40 cellular contexts compared by ENCODE assay signal in the genomic region with DNA sequence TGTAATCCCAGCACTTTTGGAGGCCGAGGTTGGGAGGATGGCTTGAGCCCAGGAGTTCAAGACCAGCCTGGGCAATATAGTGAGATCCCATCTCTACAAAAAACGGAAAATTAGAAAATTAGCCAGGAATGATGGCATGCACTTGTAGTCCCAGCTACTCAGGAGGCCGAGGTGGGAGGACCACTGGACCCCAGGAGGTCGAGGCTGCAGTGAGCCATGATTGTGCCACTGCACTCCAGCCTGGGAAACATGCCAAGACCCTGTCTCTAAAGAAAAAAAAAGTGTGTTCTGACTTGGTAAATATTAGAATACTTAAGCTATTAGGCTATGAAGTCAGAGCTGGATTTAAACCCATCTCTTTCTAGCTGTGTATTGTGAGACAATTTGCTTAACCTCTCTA.
"Had no signal": no experiment of that assay in that cellular context is flagged by ENCODE, and none has a peak within 500 bp of the region (broad histone marks: within the 10 kb centered on the region; RNA-seq: fewer than 3 reads in every experiment).

No MANE protein-coding gene starts in this region.

- H3K4me1 ChIP-seq: adrenal gland, ascending aorta, body of pancreas, breast epithelium had no signal

- H3K9me3 ChIP-seq: adrenal gland, ascending aorta, body of pancreas, breast epithelium had no signal

- DNase-seq: activated effector memory CD4-positive, alpha-beta T cell treated with anti-CD3 and anti-CD28 coated beads, Interleukin-2, amount 50 U/mL, for 16 hours; activated effector memory CD4-positive, alpha-beta T cell treated with Interleukin-2 at 50 U/mL for 16 hours; activated gamma-delta T cell; activated gamma-delta T cell treated with Interleukin-2 at 50 U/mL for 16 hours; activated naive CD4-positive, alpha-beta T cell; activated naive CD4-positive, alpha-beta T cell treated with anti-CD3 and anti-CD28 coated beads for 36 hours; activated naive CD4-positive, alpha-beta T cell treated with anti-CD3 and anti-CD28 coated beads, Interleukin-2, amount 10 ng/mL, durations not matched to agents 7 days and 5 days; activated naive CD4-positive, alpha-beta T cell treated with anti-CD3 and anti-CD28 coated beads, Interleukin-2, amount 50 U/mL, for 16 hours; activated naive CD4-positive, alpha-beta T cell treated with Interleukin-2 at 50 U/mL for 16 hours; activated naive CD8-positive, alpha-beta T cell treated with anti-CD3 and anti-CD28 coated beads for 36 hours; activated naive CD8-positive, alpha-beta T cell treated with anti-CD3 and anti-CD28 coated beads, Interleukin-2, amount 10 ng/mL, durations not matched to agents 7 days and 5 days; activated naive CD8-positive, alpha-beta T cell treated with anti-CD3 and anti-CD28 coated beads, Interleukin-2, amount 50 U/mL, for 24 hours; activated T-cell treated with anti-CD3 and anti-CD28 coated beads, Interleukin-2, amount 50 U/mL, for 1 hour; activated T-cell treated with anti-CD3 and anti-CD28 coated beads, Interleukin-2, amount 50 U/mL, for 24 hours; activated T-cell treated with anti-CD3 and anti-CD28 coated beads, Interleukin-2, amount 50 U/mL, for 4 hours; activated T-cell treated with anti-CD3 and anti-CD28 coated beads, Interleukin-2, amount 50 U/mL, for 48 hours; activated T-cell treated with anti-CD3 and anti-CD28 coated beads, Interleukin-2, amount 50 U/mL, for 72 hours; amniotic stem cell; amygdala; anterior cingulate cortex; aorta; body of pancreas; brain microvascular endothelial cell; caudate nucleus; central memory CD4-positive, alpha-beta T cell; cerebellar nuclear complex had no signal

- ATAC-seq: activated naive CD4-positive, alpha-beta T cell treated with anti-CD3 and anti-CD28 coated beads, Interleukin-2, amount 50 U/mL, for 72 hours; activated naive CD8-positive, alpha-beta T cell treated with anti-CD3 and anti-CD28 coated beads, Interleukin-2, amount 50 U/mL, for 24 hours; activated T-cell treated with anti-CD3 and anti-CD28 coated beads, Interleukin-2, amount 50 U/mL, for 4 hours; activated T-cell treated with anti-CD3 and anti-CD28 coated beads, Interleukin-2, amount 50 U/mL, for 72 hours; activated T-helper 17 cell treated with anti-CD3 and anti-CD28 coated beads, Interleukin-2, amount 50 U/mL, for 72 hours; body of pancreas had no signal

- H3K36me3 ChIP-seq: adrenal gland, ascending aorta, brain microvascular endothelial cell, breast epithelium, cardiac muscle cell had no signal

- H3K27ac Mint-ChIP-seq: activated naive CD4-positive, alpha-beta T cell treated with anti-CD3 and anti-CD28 coated beads for 36 hours; activated naive CD4-positive, alpha-beta T cell treated with anti-CD3 and anti-CD28 coated beads, Interleukin-2, amount 10 ng/mL, durations not matched to agents 7 days and 5 days; activated naive CD4-positive, alpha-beta T cell treated with anti-CD3 and anti-CD28 coated beads, Interleukin-2, amount 50 U/mL, for 24 hours; activated naive CD4-positive, alpha-beta T cell treated with anti-CD3 and anti-CD28 coated beads, Interleukin-2, amount 50 U/mL, for 72 hours; activated naive CD8-positive, alpha-beta T cell; activated naive CD8-positive, alpha-beta T cell treated with anti-CD3 and anti-CD28 coated beads for 36 hours; activated naive CD8-positive, alpha-beta T cell treated with anti-CD3 and anti-CD28 coated beads, Interleukin-2, amount 10 ng/mL, durations not matched to agents 7 days and 5 days; activated naive CD8-positive, alpha-beta T cell treated with anti-CD3 and anti-CD28 coated beads, Interleukin-2, amount 50 U/mL, for 24 hours; activated T-cell treated with anti-CD3 and anti-CD28 coated beads, Interleukin-2, amount 50 U/mL, for 24 hours; activated T-cell treated with anti-CD3 and anti-CD28 coated beads, Interleukin-2, amount 50 U/mL, for 72 hours; activated T-helper 1 cell treated with anti-CD3 and anti-CD28 coated beads, Interleukin-12 subunit alpha, Interleukin-12 subunit beta, Interleukin-2, Interleukin-4 antibody, amounts not matched to agents 30 ng/mL and 10 ng/mL and 1 ng/mL, durations not matched to agents 14 hours and 24 hours and 36 hours; activated T-helper 17 cell treated with anti-CD3 and anti-CD28 coated beads, Interleukin-2, amount 50 U/mL, for 72 hours; activated T-helper 2 cell treated with anti-CD3 and anti-CD28 coated beads, Interferon-gamma antibody, Interleukin-2, Interleukin-4, amounts not matched to agents 10 μg/mL and 5 μg/mL and 100 μg/mL, durations not matched to agents 14 hours and 24 hours and 36 hours; brain had no signal

- H3K27me3 Mint-ChIP-seq: activated naive CD4-positive, alpha-beta T cell treated with anti-CD3 and anti-CD28 coated beads, Interleukin-2, amount 10 ng/mL, durations not matched to agents 7 days and 5 days; activated naive CD4-positive, alpha-beta T cell treated with anti-CD3 and anti-CD28 coated beads, Interleukin-2, amount 50 U/mL, for 24 hours; activated naive CD8-positive, alpha-beta T cell; activated naive CD8-positive, alpha-beta T cell treated with anti-CD3 and anti-CD28 coated beads for 36 hours; activated naive CD8-positive, alpha-beta T cell treated with anti-CD3 and anti-CD28 coated beads, Interleukin-2, amount 10 ng/mL, durations not matched to agents 7 days and 5 days; activated naive CD8-positive, alpha-beta T cell treated with anti-CD3 and anti-CD28 coated beads, Interleukin-2, amount 50 U/mL, for 24 hours; activated T-cell treated with anti-CD3 and anti-CD28 coated beads, Interleukin-2, amount 50 U/mL, for 24 hours; activated T-helper 17 cell treated with anti-CD3 and anti-CD28 coated beads, Interleukin-2, amount 50 U/mL, for 72 hours; brain; central memory CD8-positive, alpha-beta T cell had no signal

- H3K4me3 Mint-ChIP-seq: activated naive CD4-positive, alpha-beta T cell treated with anti-CD3 and anti-CD28 coated beads for 36 hours; activated naive CD4-positive, alpha-beta T cell treated with anti-CD3 and anti-CD28 coated beads, Interleukin-2, amount 10 ng/mL, durations not matched to agents 7 days and 5 days; activated naive CD4-positive, alpha-beta T cell treated with anti-CD3 and anti-CD28 coated beads, Interleukin-2, amount 50 U/mL, for 24 hours; activated naive CD8-positive, alpha-beta T cell; activated naive CD8-positive, alpha-beta T cell treated with anti-CD3 and anti-CD28 coated beads for 36 hours; activated naive CD8-positive, alpha-beta T cell treated with anti-CD3 and anti-CD28 coated beads, Interleukin-2, amount 10 ng/mL, durations not matched to agents 7 days and 5 days; activated naive CD8-positive, alpha-beta T cell treated with anti-CD3 and anti-CD28 coated beads, Interleukin-2, amount 50 U/mL, for 24 hours; activated T-cell treated with anti-CD3 and anti-CD28 coated beads, Interleukin-2, amount 50 U/mL, for 24 hours; activated T-cell treated with anti-CD3 and anti-CD28 coated beads, Interleukin-2, amount 50 U/mL, for 4 hours; activated T-cell treated with anti-CD3 and anti-CD28 coated beads, Interleukin-2, amount 50 U/mL, for 72 hours; activated T-helper 1 cell treated with anti-CD3 and anti-CD28 coated beads, Interleukin-12 subunit alpha, Interleukin-12 subunit beta, Interleukin-2, Interleukin-4 antibody, amounts not matched to agents 30 ng/mL and 10 ng/mL and 1 ng/mL, durations not matched to agents 14 hours and 24 hours and 36 hours; activated T-helper 17 cell treated with anti-CD3 and anti-CD28 coated beads, Interleukin-2, amount 50 U/mL, for 72 hours; brain; central memory CD8-positive, alpha-beta T cell had no signal

- H3K27me3 ChIP-seq: adrenal gland, ascending aorta, body of pancreas, brain microvascular endothelial cell, breast epithelium, cardiac muscle cell had no signal

- H3K4me1 Mint-ChIP-seq: activated naive CD4-positive, alpha-beta T cell treated with anti-CD3 and anti-CD28 coated beads, Interleukin-2, amount 10 ng/mL, durations not matched to agents 7 days and 5 days; activated naive CD4-positive, alpha-beta T cell treated with anti-CD3 and anti-CD28 coated beads, Interleukin-2, amount 50 U/mL, for 24 hours; activated T-helper 17 cell treated with anti-CD3 and anti-CD28 coated beads, Interleukin-2, amount 50 U/mL, for 72 hours; central memory CD8-positive, alpha-beta T cell had no signal

- H3K27ac ChIP-seq: adrenal gland, ascending aorta, body of pancreas, brain microvascular endothelial cell, breast epithelium, cardiac muscle cell had no signal

- H3K4me3 ChIP-seq: adrenal gland, ascending aorta, body of pancreas, breast epithelium, cardiac muscle cell had no signal

- H3K9me3 Mint-ChIP-seq: activated naive CD4-positive, alpha-beta T cell treated with anti-CD3 and anti-CD28 coated beads for 36 hours; activated naive CD4-positive, alpha-beta T cell treated with anti-CD3 and anti-CD28 coated beads, Interleukin-2, amount 10 ng/mL, durations not matched to agents 7 days and 5 days; activated naive CD4-positive, alpha-beta T cell treated with anti-CD3 and anti-CD28 coated beads, Interleukin-2, amount 50 U/mL, for 24 hours; activated naive CD4-positive, alpha-beta T cell treated with anti-CD3 and anti-CD28 coated beads, Interleukin-2, amount 50 U/mL, for 72 hours; activated naive CD8-positive, alpha-beta T cell treated with anti-CD3 and anti-CD28 coated beads for 36 hours; activated naive CD8-positive, alpha-beta T cell treated with anti-CD3 and anti-CD28 coated beads, Interleukin-2, amount 10 ng/mL, durations not matched to agents 7 days and 5 days; activated naive CD8-positive, alpha-beta T cell treated with anti-CD3 and anti-CD28 coated beads, Interleukin-2, amount 50 U/mL, for 24 hours; activated T-cell treated with anti-CD3 and anti-CD28 coated beads, Interleukin-2, amount 50 U/mL, for 24 hours; activated T-cell treated with anti-CD3 and anti-CD28 coated beads, Interleukin-2, amount 50 U/mL, for 4 hours; activated T-cell treated with anti-CD3 and anti-CD28 coated beads, Interleukin-2, amount 50 U/mL, for 72 hours; activated T-helper 1 cell treated with anti-CD3 and anti-CD28 coated beads, Interleukin-12 subunit alpha, Interleukin-12 subunit beta, Interleukin-2, Interleukin-4 antibody, amounts not matched to agents 30 ng/mL and 10 ng/mL and 1 ng/mL, durations not matched to agents 14 hours and 24 hours and 36 hours; activated T-helper 17 cell treated with anti-CD3 and anti-CD28 coated beads, Interleukin-2, amount 50 U/mL, for 72 hours; activated T-helper 2 cell treated with anti-CD3 and anti-CD28 coated beads, Interferon-gamma antibody, Interleukin-2, Interleukin-4, amounts not matched to agents 10 μg/mL and 5 μg/mL and 100 μg/mL, durations not matched to agents 14 hours and 24 hours and 36 hours; brain; central memory CD8-positive, alpha-beta T cell had no signal

- FAIRE-seq: astrocyte, bronchial epithelial cell had no signal

- H3K36me3 Mint-ChIP-seq: activated naive CD4-positive, alpha-beta T cell treated with anti-CD3 and anti-CD28 coated beads, Interleukin-2, amount 10 ng/mL, durations not matched to agents 7 days and 5 days; activated naive CD4-positive, alpha-beta T cell treated with anti-CD3 and anti-CD28 coated beads, Interleukin-2, amount 50 U/mL, for 24 hours; activated naive CD4-positive, alpha-beta T cell treated with anti-CD3 and anti-CD28 coated beads, Interleukin-2, amount 50 U/mL, for 72 hours; activated naive CD8-positive, alpha-beta T cell; activated naive CD8-positive, alpha-beta T cell treated with anti-CD3 and anti-CD28 coated beads for 36 hours; activated naive CD8-positive, alpha-beta T cell treated with anti-CD3 and anti-CD28 coated beads, Interleukin-2, amount 10 ng/mL, durations not matched to agents 7 days and 5 days; brain had no signal
